ENCODE assay signal across 10 cellular contexts in the genomic region with DNA sequence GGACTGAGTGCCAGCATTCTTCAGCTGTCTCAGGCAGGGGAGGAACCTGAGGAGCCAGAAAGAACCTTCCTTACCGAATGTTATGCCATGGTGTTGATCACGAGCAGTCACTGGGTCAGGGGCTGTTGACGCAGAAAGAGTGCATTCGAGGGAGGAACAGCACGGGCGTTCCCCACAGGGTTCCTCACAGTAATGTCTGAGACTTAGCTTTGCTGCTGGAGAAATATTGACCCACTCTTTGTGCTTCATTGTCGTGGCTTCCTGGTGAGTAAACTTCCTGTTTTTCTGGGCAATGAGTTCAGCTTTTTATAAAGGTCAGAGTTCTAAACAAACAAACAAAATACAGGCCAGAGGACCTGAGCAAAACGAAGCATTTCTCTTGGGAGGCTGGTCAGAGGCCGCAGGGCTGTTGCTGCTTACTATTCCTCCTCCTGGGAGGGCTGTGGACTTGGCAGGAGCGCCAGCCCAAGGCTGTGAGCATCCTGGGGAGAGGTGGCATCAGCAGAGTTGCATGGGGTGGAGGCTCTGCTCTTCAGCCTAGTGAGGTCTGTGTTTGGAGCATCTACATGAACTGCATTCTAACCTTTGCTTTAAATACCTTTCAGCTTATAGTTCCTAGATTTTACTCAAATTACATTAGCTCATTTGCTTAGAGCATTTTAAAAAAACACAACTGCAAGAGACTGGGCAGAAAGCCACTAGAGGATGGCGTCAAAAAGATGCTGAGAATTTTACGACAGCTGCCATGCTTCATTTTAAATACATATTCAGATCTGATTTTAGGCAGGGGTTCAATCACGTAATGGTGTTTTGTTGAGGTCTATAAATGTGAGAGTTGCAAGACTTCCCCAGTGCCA.
DNase-seq lines count a peak whose midpoint lies in the region; ATAC-seq and TF ChIP-seq lines count a peak whose summit lies in the region.
"Had no signal": no experiment of that assay in that cellular context is flagged by ENCODE, and none has a peak within 500 bp of the region (broad histone marks: within the 10 kb centered on the region; RNA-seq: fewer than 3 reads in every experiment).

No MANE protein-coding gene starts in this region.

- H3K27ac ChIP-seq in OCI-LY7 (ENCODE audit: low read depth, low read length, poor library complexity, severe bottlenecking) (peak overlapping the region; percentile 17), gastrocnemius medialis (peak overlapping the region; percentile 12 to 39 (median 21))

- DNase-seq in NCI-H345 (lab: John Stamatoyannopoulos, UW) = peak; percentile 39
- no peak for DNase-seq in NCI-H345 treated with DMSO at 0.1 percent for 48 hours (lab: John Stamatoyannopoulos, UW; ENCODE audit: unreplicated experiment)
- no peak for DNase-seq in OCI-LY7 (ENCODE audit: low spot score)
- no peak for DNase-seq in gastrocnemius medialis
- DNase-seq: NCI-H1930 had no signal

- H2AFZ ChIP-seq in OCI-LY7 (ENCODE audit: low read length) = peak overlapping the region; percentile 86

- in situ Hi-C loops in gastrocnemius medialis (cut with MboI; ENCODE audit: low sequenced_read_pairs in 4 of 4) = no loop called here

- H3K9me3 ChIP-seq in OCI-LY7 (ENCODE audit: low read length) (no peaks in the 10 kb centered on the region), gastrocnemius medialis (no peaks in the 10 kb centered on the region)

- CTCF ChIA-PET in OCI-LY7 (lab: Charles Lee; ENCODE audit: unreplicated experiment) = no interaction called here

- H3K4me1 ChIP-seq in OCI-LY7 (ENCODE audit: insufficient read depth, low read length, poor library complexity, severe bottlenecking) = peaks cover 45% of the 10 kb centered on the region
- no peaks in the 10 kb centered on the region for H3K4me1 ChIP-seq in gastrocnemius medialis

- no peaks in the 10 kb centered on the region for H3K79me2 ChIP-seq in OCI-LY7 (ENCODE audit: insufficient read depth, low read depth, low read length)

- no peaks in the 10 kb centered on the region for H3K9me2 ChIP-seq in OCI-LY7 (ENCODE audit: insufficient read depth, low read length)

- peak; percentile 48 for ATAC-seq in esophagus mucosa
- peak; percentile 16 to 33 for ATAC-seq in gastrocnemius medialis
- ATAC-seq in GM18502 (IDR thresholded peaks at IDR 0.05; ENCODE audit: poor library complexity, unreplicated experiment) = no peak
- ATAC-seq in HG02642 (IDR thresholded peaks at IDR 0.05; ENCODE audit: poor library complexity, unreplicated experiment) = no peak
- no peak for ATAC-seq in HG03045 (IDR thresholded peaks at IDR 0.05; ENCODE audit: unreplicated experiment)

- BruUV-seq in OCI-LY7 (replicated peaks; lab: Mats Ljungman, UMichigan) = no TSS peak

- H3K4me3 ChIP-seq in OCI-LY7 (ENCODE audit: low read depth, low read length, poor library complexity, severe bottlenecking) = peak overlapping the region; percentile 11
- H3K4me3 ChIP-seq in gastrocnemius medialis = no peak overlapping the region
- H3K4me3 ChIP-seq: lung had no signal

- no peaks in the 10 kb centered on the region for H4K20me1 ChIP-seq in OCI-LY7 (ENCODE audit: insufficient read depth, low read length)

- H3K27me3 ChIP-seq in gastrocnemius medialis = no peaks in the 10 kb centered on the region

- TF ChIP-seq CTCF in OCI-LY7 (conservative IDR thresholded peaks at IDR 0.05; ENCODE audit: low read length) (no peak), gastrocnemius medialis (IDR thresholded peaks at IDR 0.05 in 4 of 5, conservative IDR thresholded peaks at IDR 0.05 in 1 of 5) (no peak)

- intact Hi-C loops in OCI-LY7 (cut with micrococcal nuclease; ENCODE audit: unreplicated experiment) (no loop called here), gastrocnemius medialis (cut with DNase I; ENCODE audit: low total_unique reads) (no loop called here)

- H3K4me2 ChIP-seq in OCI-LY7 (ENCODE audit: low read length) = peak overlapping the region; percentile 55

- no peaks in the 10 kb centered on the region for H3K36me3 ChIP-seq in OCI-LY7 (ENCODE audit: insufficient read depth, low read length)
- H3K36me3 ChIP-seq in gastrocnemius medialis = peaks cover 0 to 13% of the 10 kb centered on the region in 2 donors

- no peak for TF ChIP-seq POLR2A in gastrocnemius medialis (IDR thresholded peaks at IDR 0.05)

- POLR2A ChIA-PET in OCI-LY7 (lab: Charles Lee) = interaction anchor here (0.6 to 0.7 kb wide), 2 partner anchors 13 to 14 kb away, joined by 3 to 4 read pairs; no protein-coding TSS in a partner anchor

Comparison
In these comparisons a context has a peak if more than half of its experiments do, and no peak if none do; other contexts are left out.
1. ATAC-seq: peak in esophagus mucosa (single experiment) and gastrocnemius medialis (2 of 2); none in GM18502 (single experiment), HG02642 (single experiment) and HG03045 (single experiment).